12 cellular contexts compared by ENCODE assay signal in the genomic region with DNA sequence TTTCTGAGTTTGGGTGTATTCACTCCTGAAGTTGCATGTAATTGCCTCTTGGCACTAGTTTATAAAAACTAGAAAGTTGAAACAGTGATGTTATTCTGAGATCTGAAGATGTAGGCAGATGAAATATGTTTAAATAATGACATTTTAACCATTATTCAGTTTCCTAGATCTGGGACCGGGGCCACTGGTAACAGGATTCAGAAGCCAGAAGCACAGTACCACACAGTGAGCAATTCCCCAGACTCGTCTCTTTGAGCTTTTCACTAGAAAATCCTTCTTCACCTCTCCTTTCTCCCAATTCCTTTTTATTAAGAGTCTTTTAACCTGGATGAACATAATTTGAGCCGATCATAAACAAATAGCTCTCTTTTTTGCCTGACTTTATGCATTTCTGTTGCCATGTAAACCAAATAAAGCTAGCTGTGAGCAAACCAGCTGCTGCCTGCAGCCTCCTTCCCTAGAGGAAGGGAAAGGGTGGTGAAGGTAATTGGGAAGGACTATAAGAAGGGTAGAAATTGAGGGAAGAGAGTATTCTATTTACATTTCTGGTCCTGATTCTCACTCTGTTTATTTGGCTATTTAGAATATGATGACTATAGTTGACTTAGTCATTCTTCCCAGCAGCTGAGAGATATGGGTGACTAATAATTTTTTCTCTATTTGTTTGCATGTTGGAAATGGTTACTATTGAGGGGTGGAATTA.
DNase-seq lines count a peak whose midpoint lies in the region; ATAC-seq and TF ChIP-seq lines count a peak whose summit lies in the region.
"Had no signal": no experiment of that assay in that cellular context is flagged by ENCODE, and none has a peak within 500 bp of the region (broad histone marks: within the 10 kb centered on the region; RNA-seq: fewer than 3 reads in every experiment).

No MANE protein-coding gene starts in this region.

- no peak overlapping the region for H3K4me3 Mint-ChIP-seq in endothelial cell (ENCODE audit: unreplicated experiment)
- H3K4me3 Mint-ChIP-seq: CD4-positive, alpha-beta memory T cell; nephron progenitor cell had no signal

- H3K4me1 Mint-ChIP-seq in endothelial cell (ENCODE audit: unreplicated experiment) = no peaks in the 10 kb centered on the region
- H3K4me1 Mint-ChIP-seq: CD4-positive, alpha-beta memory T cell; nephron progenitor cell had no signal

- H3K36me3 Mint-ChIP-seq in endothelial cell (ENCODE audit: low read depth, unreplicated experiment) = no peaks in the 10 kb centered on the region

- H3K27ac Mint-ChIP-seq in endothelial cell (ENCODE audit: unreplicated experiment) = peak overlapping the region; percentile 43
- H3K27ac Mint-ChIP-seq: nephron progenitor cell had no signal

- TF ChIP-seq CTCF in endothelial cell (IDR thresholded peaks at IDR 0.05; ENCODE audit: unreplicated experiment) (no peak), omental fat pad (IDR thresholded peaks at IDR 0.05) (no peak)

- no peaks in the 10 kb centered on the region for H3K27me3 Mint-ChIP-seq in endothelial cell (ENCODE audit: unreplicated experiment)
- H3K27me3 Mint-ChIP-seq: CD4-positive, alpha-beta memory T cell had no signal

- peak; percentile 81 for ATAC-seq in omental fat pad (ENCODE audit: low FRiP score)
- no peak for ATAC-seq in GM18868 (IDR thresholded peaks at IDR 0.05; ENCODE audit: unreplicated experiment)
- no peak for ATAC-seq in HG02938 (IDR thresholded peaks at IDR 0.05; ENCODE audit: unreplicated experiment)

- DNase-seq in DMS53 treated with DMSO at 0.1 percent for 48 hours (lab: John Stamatoyannopoulos, UW; ENCODE audit: unreplicated experiment) (peak; percentile 57), NCI-H69 (lab: John Stamatoyannopoulos, UW) (peak; percentile 31), endothelial cell (ENCODE audit: low spot score) (no peak), omental fat pad (ENCODE audit: low spot score) (no peak), NCI-H524 treated with DMSO at 0.1 percent for 48 hours (lab: John Stamatoyannopoulos, UW) (no peak), NCI-H524 (lab: John Stamatoyannopoulos, UW) (no peak)
- DNase-seq: CD4-positive, alpha-beta memory T cell; H7; islet precursor cell; nephron progenitor cell had no signal

- H3K9me3 Mint-ChIP-seq in endothelial cell (ENCODE audit: unreplicated experiment) = no peaks in the 10 kb centered on the region
- H3K9me3 Mint-ChIP-seq: CD4-positive, alpha-beta memory T cell; nephron progenitor cell had no signal

Comparison
In these comparisons a context has a peak if more than half of its experiments do, and no peak if none do; other contexts are left out.
1. DNase-seq: peak in DMS53 treated with DMSO at 0.1 percent for 48 hours (single experiment) and NCI-H69 (single experiment); none in endothelial cell (single experiment), omental fat pad (single experiment), NCI-H524 treated with DMSO at 0.1 percent for 48 hours (single experiment) and NCI-H524 (0 of 2).